ENCODE assay signal across 23 cellular contexts in genomic region chr16:82990155-82990554, GRCh38.
A peak's percentile ranks its signal among the peaks of the same experiment; 100 is the strongest.
DNase-seq lines count a peak whose midpoint lies in the region; ATAC-seq and TF ChIP-seq lines count a peak whose summit lies in the region.
"Had no signal": no experiment of that assay in that cellular context is flagged by ENCODE, and none has a peak within 500 bp of the region (broad histone marks: within the 10 kb centered on the region; RNA-seq: fewer than 3 reads in every experiment).

No MANE protein-coding gene starts in this region.

- H3K9me3 Mint-ChIP-seq in HFFc6, result peaks cover 33% of the 10 kb centered on the region

- peaks cover 6% of the 10 kb centered on the region; the same call in 1 of the 2 replicates for H3K4me1 Mint-ChIP-seq in HFFc6 (ENCODE audit: low read depth)

- H3K27ac Mint-ChIP-seq in HFFc6, result no peak overlapping the region

- no peak for TF ChIP-seq CTCF in AG04450 (IDR thresholded peaks at IDR 0.05; ENCODE audit: low read depth, low read length)
- no peak for TF ChIP-seq CTCF in HFFc6 (IDR thresholded peaks at IDR 0.05)
- TF ChIP-seq CTCF in cardiac fibroblast (IDR thresholded peaks at IDR 0.05; ENCODE audit: low read depth, low read length), result no peak
- TF ChIP-seq CTCF in ascending aorta (IDR thresholded peaks at IDR 0.05), result no peak

- POLR2A ChIA-PET in AG04450 (lab: Yijun Ruan, JAX), result no interaction called here

- no peaks in the 10 kb centered on the region for H3K36me3 ChIP-seq in ascending aorta
- H3K36me3 ChIP-seq: stomach had no signal

- H3K4me1 ChIP-seq in ascending aorta, result no peaks in the 10 kb centered on the region
- H3K4me1 ChIP-seq: stomach had no signal

- peak; percentile 32 for DNase-seq in AG04450 (ENCODE audit: low read depth, low spot score)
- DNase-seq in HFFc6, result peak; percentile 26
- DNase-seq in cardiac fibroblast (ENCODE audit: low read depth in 2 of 2), result peak; percentile 35 to 69
- DNase-seq in hepatic stellate cell (ENCODE audit: low spot score), result peak; percentile 32
- no peak for DNase-seq in SK-N-DZ (ENCODE audit: low spot score)
- DNase-seq in COLO668 (lab: John Stamatoyannopoulos, UW; ENCODE audit: unreplicated experiment), result no peak
- no peak for DNase-seq in ascending aorta (ENCODE audit: low spot score in 2 of 2)
- DNase-seq: activated CD4-positive, alpha-beta T cell treated with anti-CD3 and anti-CD28 coated beads for 4 hours; activated effector memory CD4-positive, alpha-beta T cell treated with Interleukin-2 at 50 U/mL for 16 hours; amygdala; cortex of kidney; hippocampal formation; left cardiac atrium; NCI-H1048; NCI-H2081; NCI-H510A; occipital lobe; OCI-M1; right cardiac atrium; stomach had no signal

- H3K4me3 ChIP-seq in AG04450 (ENCODE audit: low read depth, low read length) (no peak overlapping the region), cardiac fibroblast (replicated peaks in 1 of 2; ENCODE audit: low read depth in 2 of 2, low read length in 2 of 2) (no peak overlapping the region), ascending aorta (no peak overlapping the region)
- H3K4me3 ChIP-seq: GM12878, SK-N-MC, stomach had no signal

- no peaks in the 10 kb centered on the region; the same call in none of the 2 replicates for H3K27me3 Mint-ChIP-seq in HFFc6 (ENCODE audit: insufficient read depth)

- no peak overlapping the region for H3K27ac ChIP-seq in AG04450 (ENCODE audit: low read depth, low read length)
- H3K27ac ChIP-seq in ascending aorta, result no peak overlapping the region
- H3K27ac ChIP-seq: SK-N-MC, stomach had no signal

- intact Hi-C loops in ascending aorta (cut with DNase I), result no loop called here

- no peak for ATAC-seq in GM19395 (IDR thresholded peaks at IDR 0.05; ENCODE audit: unreplicated experiment)
- ATAC-seq: GM12878, left cardiac atrium, right cardiac atrium had no signal

- no peaks in the 10 kb centered on the region for H3K27me3 ChIP-seq in AG04450 (ENCODE audit: control insufficient read depth, insufficient read depth, low read length)
- H3K27me3 ChIP-seq in ascending aorta, result no peaks in the 10 kb centered on the region
- H3K27me3 ChIP-seq: stomach had no signal

- 0 out of 2 replicates have a peak, but pooled peaks cover 4% of the 10 kb centered on the region for H3K36me3 Mint-ChIP-seq in HFFc6 (ENCODE audit: low read depth)

- no peaks in the 10 kb centered on the region for H3K9me3 ChIP-seq in AG04450 (ENCODE audit: control insufficient read depth, insufficient read depth, low read length)
- H3K9me3 ChIP-seq in ascending aorta, result no peaks in the 10 kb centered on the region
- H3K9me3 ChIP-seq: stomach had no signal

- no peak overlapping the region for H3K4me3 Mint-ChIP-seq in HFFc6

- CTCF ChIA-PET in AG04450 (lab: Charles Lee), result no interaction called here

Comparison
In these comparisons a context has a peak if more than half of its experiments do, and no peak if none do; other contexts are left out.
1. DNase-seq: peak in AG04450 (single experiment), HFFc6 (single experiment), cardiac fibroblast (2 of 2) and hepatic stellate cell (single experiment); none in SK-N-DZ (single experiment), COLO668 (single experiment) and ascending aorta (0 of 2).